13 cellular contexts compared by ENCODE assay signal in genomic region chr6:151661928-151662327, GRCh38.
A peak's percentile ranks its signal among the peaks of the same experiment; 100 is the strongest.
DNase-seq lines count a peak whose midpoint lies in the region; ATAC-seq and TF ChIP-seq lines count a peak whose summit lies in the region.
"Had no signal": no experiment of that assay in that cellular context is flagged by ENCODE, and none has a peak within 500 bp of the region (broad histone marks: within the 10 kb centered on the region; RNA-seq: fewer than 3 reads in every experiment).

No MANE protein-coding gene starts in this region.

- no peak overlapping the region for H3K4me3 Mint-ChIP-seq in effector memory CD8-positive, alpha-beta T cell
- H3K4me3 Mint-ChIP-seq: activated naive CD8-positive, alpha-beta T cell treated with anti-CD3 and anti-CD28 coated beads, Interleukin-2, amount 10 ng/mL, durations not matched to agents 7 days and 5 days; CD8-positive, alpha-beta memory T cell; natural killer cell had no signal

- no peaks in the 10 kb centered on the region for H3K9me1 ChIP-seq in IMR-90 (ENCODE audit: insufficient read depth, low read length)

- H3K36me3 ChIP-seq in IMR-90 (ENCODE audit: control insufficient read depth, insufficient read depth, low read length), result no peaks in the 10 kb centered on the region
- H3K36me3 ChIP-seq in mesendoderm (ENCODE audit: control insufficient read depth, insufficient read depth, low read length), result no peaks in the 10 kb centered on the region
- no peaks in the 10 kb centered on the region for H3K36me3 ChIP-seq in adrenal gland (replicated peaks in 1 of 2)

- in situ Hi-C loops in IMR-90 (cut with MboI; ENCODE audit: low sequenced_read_pairs) (no loop called here), astrocyte of the spinal cord (cut with HindIII; ENCODE audit: low sequenced_read_pairs) (no loop called here)

- TF ChIP-seq POLR2A in IMR-90 (IDR thresholded peaks at IDR 0.05; ENCODE audit: low read depth, low read length) (no peak), GM18505 (IDR thresholded peaks at IDR 0.05; ENCODE audit: borderline replicate concordance, extremely low read depth, insufficient read depth, insufficient read length) (no peak), adrenal gland (IDR thresholded peaks at IDR 0.05) (no peak)

- no peak overlapping the region for H4K5ac ChIP-seq in IMR-90 (ENCODE audit: low read depth, low read length)
- no peak overlapping the region for H4K5ac ChIP-seq in mesendoderm (ENCODE audit: low read length)

- no peaks in the 10 kb centered on the region for H3K9me3 Mint-ChIP-seq in effector memory CD8-positive, alpha-beta T cell
- H3K9me3 Mint-ChIP-seq: activated naive CD8-positive, alpha-beta T cell treated with anti-CD3 and anti-CD28 coated beads, Interleukin-2, amount 10 ng/mL, durations not matched to agents 7 days and 5 days; CD8-positive, alpha-beta memory T cell; natural killer cell had no signal

- H2BK120ac ChIP-seq in IMR-90 (ENCODE audit: low read depth, low read length), result no peak overlapping the region
- no peak overlapping the region for H2BK120ac ChIP-seq in mesendoderm (ENCODE audit: low read depth, low read length)

- ATAC-seq in IMR-90 (ENCODE audit: low read depth) (no peak), GM18505 (IDR thresholded peaks at IDR 0.05; ENCODE audit: unreplicated experiment) (no peak)
- ATAC-seq in effector memory CD8-positive, alpha-beta T cell (replicated peaks), result no peak
- ATAC-seq: natural killer cell had no signal

- no peak overlapping the region for H2BK20ac ChIP-seq in IMR-90 (ENCODE audit: low read depth, low read length)

- intact Hi-C loops in IMR-90 (cut with micrococcal nuclease), result no loop called here
- intact Hi-C loops in adrenal gland (cut with DNase I), result no loop called here

- H4K8ac ChIP-seq in IMR-90 (ENCODE audit: low read depth in 2 of 2, low read length in 2 of 2) (no peak overlapping the region), mesendoderm (ENCODE audit: low read depth, low read length) (no peak overlapping the region)

- DNase-seq in GM12864 (ENCODE audit: low read depth) (no peak), IMR-90 (no peak), astrocyte of the spinal cord (ENCODE audit: low read depth, low spot score) (no peak), mesendoderm (peak; percentile 55), putamen (ENCODE audit: low spot score) (no peak), adrenal gland (no peak)
- DNase-seq in effector memory CD8-positive, alpha-beta T cell, result no peak
- DNase-seq: activated naive CD8-positive, alpha-beta T cell treated with anti-CD3 and anti-CD28 coated beads, Interleukin-2, amount 10 ng/mL, durations not matched to agents 7 days and 5 days; CD8-positive, alpha-beta memory T cell; foreskin melanocyte; natural killer cell had no signal

- H3K9ac ChIP-seq in IMR-90 (ENCODE audit: low read depth, low read length), result no peak overlapping the region
- no peak overlapping the region for H3K9ac ChIP-seq in mesendoderm (ENCODE audit: low read length)

- H3K36me3 Mint-ChIP-seq in effector memory CD8-positive, alpha-beta T cell (ENCODE audit: insufficient read depth), result no peaks in the 10 kb centered on the region
- H3K36me3 Mint-ChIP-seq: activated naive CD8-positive, alpha-beta T cell treated with anti-CD3 and anti-CD28 coated beads, Interleukin-2, amount 10 ng/mL, durations not matched to agents 7 days and 5 days; CD8-positive, alpha-beta memory T cell; natural killer cell had no signal

- H3K27me3 Mint-ChIP-seq in effector memory CD8-positive, alpha-beta T cell, result peaks cover 29 to 39% of the 10 kb centered on the region in 2 donors

- no peak overlapping the region for H3K4ac ChIP-seq in IMR-90 (ENCODE audit: low read depth, low read length)
- no peak overlapping the region for H3K4ac ChIP-seq in mesendoderm (ENCODE audit: low read depth, low read length)

- no peak overlapping the region for H2AFZ ChIP-seq in IMR-90 (replicated peaks; ENCODE audit: low read length, poor library complexity)

- no peaks in the 10 kb centered on the region for H3K79me2 ChIP-seq in mesendoderm (ENCODE audit: control insufficient read depth, insufficient read depth, low read length)

- no peak overlapping the region for H2BK5ac ChIP-seq in IMR-90 (ENCODE audit: low read depth, low read length, poor library complexity, severe bottlenecking)
- no peak overlapping the region for H2BK5ac ChIP-seq in mesendoderm (ENCODE audit: low read length)

- no peak overlapping the region for H3K27ac Mint-ChIP-seq in effector memory CD8-positive, alpha-beta T cell
- H3K27ac Mint-ChIP-seq: activated naive CD8-positive, alpha-beta T cell treated with anti-CD3 and anti-CD28 coated beads, Interleukin-2, amount 10 ng/mL, durations not matched to agents 7 days and 5 days; CD8-positive, alpha-beta memory T cell; natural killer cell had no signal

- H4K20me1 ChIP-seq in IMR-90 (ENCODE audit: insufficient read depth, low read length), result no peaks in the 10 kb centered on the region

- H3K56ac ChIP-seq in IMR-90 (ENCODE audit: extremely low read depth, insufficient read depth, low read length) (no peak overlapping the region), mesendoderm (ENCODE audit: low read length) (no peak overlapping the region)

- H3K23ac ChIP-seq in IMR-90 (ENCODE audit: low read depth, low read length) (no peak overlapping the region), mesendoderm (ENCODE audit: low read length) (no peak overlapping the region)

- H3K9me3 ChIP-seq in IMR-90 (ENCODE audit: control insufficient read depth, insufficient read depth, low read length) (no peaks in the 10 kb centered on the region), adrenal gland (replicated peaks in 1 of 3) (no peaks in the 10 kb centered on the region)

- POLR2A ChIA-PET in IMR-90 (lab: Charles Lee; ENCODE audit: unreplicated experiment), result no interaction called here

- peak; percentile 46 for TF ChIP-seq CTCF in GM12864 (IDR thresholded peaks at IDR 0.05; ENCODE audit: low read depth, low read length, missing control alignments)
- 0 out of 2 replicates have a peak, but pooled peaks have one; percentile 13 for TF ChIP-seq CTCF in IMR-90 (conservative IDR thresholded peaks at IDR 0.05; ENCODE audit: low read depth, low read length)
- TF ChIP-seq CTCF in astrocyte of the spinal cord (IDR thresholded peaks at IDR 0.05; ENCODE audit: low read depth, low read length), result peak; percentile 19
- TF ChIP-seq CTCF in adrenal gland (IDR thresholded peaks at IDR 0.05), result no peak

- H3K27ac ChIP-seq in IMR-90 (ENCODE audit: insufficient read depth, low read length) (no peak overlapping the region), mesendoderm (ENCODE audit: low read depth, low read length) (no peak overlapping the region), adrenal gland (no peak overlapping the region)
- H3K27ac ChIP-seq: coronary artery had no signal

- no peak overlapping the region for H4K91ac ChIP-seq in IMR-90 (ENCODE audit: insufficient read depth, low read depth, low read length)

- H3K4me1 ChIP-seq in IMR-90 (ENCODE audit: control insufficient read depth, insufficient read depth, low read length) (no peaks in the 10 kb centered on the region), mesendoderm (ENCODE audit: control insufficient read depth, low read depth, low read length) (no peaks in the 10 kb centered on the region), adrenal gland (replicated peaks in 1 of 2) (no peaks in the 10 kb centered on the region)

- CTCF ChIA-PET in IMR-90 (lab: Yijun Ruan, JAX), result interaction anchor here (1.1 kb wide), 1 partner anchor 143 kb away, joined by 4 read pairs; no protein-coding TSS in a partner anchor

- no peak for TF ChIP-seq RAD21 in IMR-90 (IDR thresholded peaks at IDR 0.05; ENCODE audit: low read length)

- BruUV-seq in IMR-90 (replicated peaks; lab: Mats Ljungman, UMichigan), result no TSS peak

- no peak overlapping the region for H2AK9ac ChIP-seq in IMR-90 (replicated peaks; ENCODE audit: low read depth, low read length, poor library complexity)

- H3K4me2 ChIP-seq in IMR-90 (ENCODE audit: low read depth, low read length) (no peak overlapping the region), mesendoderm (ENCODE audit: low read length) (no peak overlapping the region)

- no peak overlapping the region for H3K18ac ChIP-seq in IMR-90 (ENCODE audit: low read depth, low read length)
- H3K18ac ChIP-seq in mesendoderm (ENCODE audit: low read length), result no peak overlapping the region

- no peak overlapping the region for H3K4me3 ChIP-seq in GM12864 (ENCODE audit: low read depth, low read length)
- H3K4me3 ChIP-seq in IMR-90 (ENCODE audit: insufficient read depth, low read depth, low read length), result no peak overlapping the region
- H3K4me3 ChIP-seq in astrocyte of the spinal cord (ENCODE audit: low read depth, low read length), result no peak overlapping the region
- no peak overlapping the region for H3K4me3 ChIP-seq in mesendoderm (ENCODE audit: low read length)
- H3K4me3 ChIP-seq in adrenal gland, result no peak overlapping the region
- H3K4me3 ChIP-seq: coronary artery had no signal

- H2BK15ac ChIP-seq in IMR-90 (ENCODE audit: low read depth, low read length), result no peak overlapping the region
- no peak overlapping the region for H2BK15ac ChIP-seq in mesendoderm (replicated peaks; ENCODE audit: low read depth)

- no peaks in the 10 kb centered on the region for H3K79me1 ChIP-seq in IMR-90 (ENCODE audit: low read depth in 1 of 2, low read length in 2 of 2)
- H3K79me1 ChIP-seq in mesendoderm (ENCODE audit: low read length), result no peaks in the 10 kb centered on the region

- no peak overlapping the region for H3K14ac ChIP-seq in IMR-90 (replicated peaks; ENCODE audit: low read depth, low read length)

- H2AK5ac ChIP-seq in IMR-90 (ENCODE audit: low read depth, low read length) (no peak overlapping the region), mesendoderm (ENCODE audit: low read length) (no peak overlapping the region)

- H3K4me1 Mint-ChIP-seq in effector memory CD8-positive, alpha-beta T cell (ENCODE audit: low read depth in 2 of 2), result no peaks in the 10 kb centered on the region
- H3K4me1 Mint-ChIP-seq: activated naive CD8-positive, alpha-beta T cell treated with anti-CD3 and anti-CD28 coated beads, Interleukin-2, amount 10 ng/mL, durations not matched to agents 7 days and 5 days; CD8-positive, alpha-beta memory T cell; natural killer cell had no signal

- dilution Hi-C loops in IMR-90 (cut with HindIII; ENCODE audit: low sequenced_read_pairs, unreplicated experiment), result no loop called here

- WGBS in IMR-90 (ENCODE audit: extremely low coverage in 2 of 2, insufficient read length in 1 of 2), 2 experiments, result no CpG with 5 or more reads among the region's 4 CpGs
- no CpG with 5 or more reads among the region's 4 CpGs for WGBS in mesendoderm (ENCODE audit: extremely low coverage, insufficient coverage, low lambda C conversion rate)
- 52 to 70% (median 60%) methylated on average over 4 of the region's 4 CpGs for WGBS in adrenal gland, 4 donors

- H3K27me3 ChIP-seq in IMR-90 (ENCODE audit: control insufficient read depth, insufficient read depth, low read length) (no peaks in the 10 kb centered on the region; the same call in 1 of the 2 replicates), mesendoderm (ENCODE audit: insufficient read depth, low read length, poor library complexity) (no peaks in the 10 kb centered on the region), adrenal gland (no peaks in the 10 kb centered on the region)

TF ChIP-seq in IMR-90, 13 proteins besides CTCF, POLR2A, EP300 and RAD21 (continues in another document):
- TF ChIP-seq CEBPB (IDR thresholded peaks at IDR 0.05; ENCODE audit: low read depth, low read length), result no peak
- no peak for TF ChIP-seq FOS (IDR thresholded peaks at IDR 0.05; ENCODE audit: low read depth, low read length)
- TF ChIP-seq RCOR1 (IDR thresholded peaks at IDR 0.05; ENCODE audit: insufficient replicate concordance, low read length), result no peak

Comparison
In these comparisons a context has a peak if more than half of its experiments do, and no peak if none do; other contexts are left out.
1. CTCF ChIP-seq: peak in GM12864 (single experiment), IMR-90 (single experiment) and astrocyte of the spinal cord (single experiment); none in adrenal gland (0 of 6).